In the genomic region with DNA sequence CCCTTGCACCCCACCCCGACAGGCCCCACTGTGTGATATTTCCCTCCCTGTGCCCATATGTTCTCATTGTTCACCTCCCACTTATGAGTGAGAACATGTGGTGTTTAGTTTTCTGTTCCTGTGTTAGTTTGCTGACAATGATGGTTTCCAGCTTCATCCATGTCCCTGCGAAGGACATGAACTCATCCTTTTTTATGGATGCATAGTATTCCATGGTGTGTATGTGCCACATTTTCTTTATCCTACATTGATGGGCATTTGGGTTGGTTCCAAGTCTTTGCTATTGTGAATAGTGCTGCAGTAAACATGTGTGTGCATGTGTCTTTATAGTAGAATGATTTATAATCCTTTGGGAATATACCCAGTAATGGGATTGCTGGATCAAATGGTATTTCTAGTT, we compare ENCODE assay signal across 12 cellular contexts. TPM values are rescaled to one million over a fixed set of nuclear protein-coding genes. Genes with fewer than 3 reads are reported as not detected.
"Had no signal": no experiment of that assay in that cellular context is flagged by ENCODE, and none has a peak within 500 bp of the region (broad histone marks: within the 10 kb centered on the region; RNA-seq: fewer than 3 reads in every experiment).

No MANE protein-coding gene starts in this region.

RNA-seq across cellular contexts. Expression of a gene that starts 50.3 kb away (rescaled TPM):
- total RNA-seq: activated B cell treated with CpG ODN at 0.5 μM for 24 hours; activated CD4-positive, alpha-beta memory T cell treated with anti-CD3 and anti-CD28 coated beads for 36 hours; activated CD4-positive, alpha-beta memory T cell treated with anti-CD3 and anti-CD28 coated beads, Interleukin-2, amount 10 ng/mL, durations not matched to agents 7 days and 5 days; activated CD4-positive, alpha-beta T cell treated with anti-CD3 and anti-CD28 coated beads for 36 hours; activated CD4-positive, alpha-beta T cell treated with anti-CD3 and anti-CD28 coated beads, Interleukin-2, amount 10 ng/mL, durations not matched to agents 24 days and 14 days; activated CD4-positive, alpha-beta T cell treated with anti-CD3 and anti-CD28 coated beads, Interleukin-2, amount 10 ng/mL, durations not matched to agents 7 days and 5 days; activated CD8-positive, alpha-beta memory T cell treated with anti-CD3 and anti-CD28 coated beads for 36 hours; activated CD8-positive, alpha-beta memory T cell treated with anti-CD3 and anti-CD28 coated beads, Interleukin-2, amount 10 ng/mL, durations not matched to agents 7 days and 5 days; activated CD8-positive, alpha-beta T cell treated with anti-CD3 and anti-CD28 coated beads for 36 hours; activated CD8-positive, alpha-beta T cell treated with anti-CD3 and anti-CD28 coated beads, Interleukin-2, amount 10 ng/mL, durations not matched to agents 7 days and 5 days; T-helper 1 cell treated with Interleukin-12 subunit alpha and Interleukin-12 subunit beta and Interleukin-4 antibody, amounts not matched to agents 30 ng/mL and 1 ng/mL, for 36 hours; T-helper 2 cell treated with Interferon-gamma antibody and Interleukin-4, amounts not matched to agents 100 ng/mL and 5 ng/mL, for 36 hours had no signal
